In genomic region chr1:158037008-158037875, GRCh38 we compare ENCODE assay signal across 15 cellular contexts. TPM values are rescaled to one million over a fixed set of nuclear protein-coding genes. Genes with fewer than 3 reads are reported as not detected.
DNase-seq lines count a peak whose midpoint lies in the region; ATAC-seq and TF ChIP-seq lines count a peak whose summit lies in the region.
"Had no signal": no experiment of that assay in that cellular context is flagged by ENCODE, and none has a peak within 500 bp of the region (broad histone marks: within the 10 kb centered on the region; RNA-seq: fewer than 3 reads in every experiment).

No MANE protein-coding gene starts in this region.

- peak overlapping the region; percentile 27 for H3K9ac ChIP-seq in HUES6 (ENCODE audit: low read length)

- H3K4me1 ChIP-seq in HUES6 (ENCODE audit: control insufficient read depth, insufficient read depth, low read length) (peaks cover 37% of the 10 kb centered on the region), ascending aorta (peaks cover 6 to 25% of the 10 kb centered on the region in 2 donors), left lung (peaks cover 11 to 14% of the 10 kb centered on the region in 2 donors), tibial artery (peaks cover 0 to 70% (median 43%) of the 10 kb centered on the region in 4 donors)

- H3K27ac ChIP-seq in HUES6 (ENCODE audit: low read depth, low read length) (peak overlapping the region; percentile 21; the same call in 1 of the 2 replicates), ascending aorta (peak overlapping the region; percentile 26 to 45), left lung (no peak overlapping the region), tibial artery (peak overlapping the region; percentile 1 to 13)
- H3K27ac ChIP-seq: testis had no signal

- DNase-seq in ascending aorta (ENCODE audit: low spot score in 2 of 2) (no peak), left lung (peak in 1 of 2 donors; percentile 45), tibial artery (no peak), 8988T (no peak), NCI-H2029 (lab: John Stamatoyannopoulos, UW) (no peak)
- DNase-seq: amygdala, DMS79 treated with DMSO at 0.1 percent for 48 hours, NCI-H187 treated with DMSO at 0.1 percent for 48 hours, SHP77 treated with DMSO at 0.1 percent for 48 hours, small intestine, testis had no signal

- TF ChIP-seq CTCF in ascending aorta (IDR thresholded peaks at IDR 0.05) (no peak), left lung (IDR thresholded peaks at IDR 0.05) (no peak), tibial artery (IDR thresholded peaks at IDR 0.05) (no peak)

- no peaks in the 10 kb centered on the region for H3K27me3 ChIP-seq in HUES6 (ENCODE audit: control insufficient read depth, insufficient read depth, low read length)
- no peaks in the 10 kb centered on the region for H3K27me3 ChIP-seq in ascending aorta
- H3K27me3 ChIP-seq in left lung = no peaks in the 10 kb centered on the region
- H3K27me3 ChIP-seq in tibial artery = no peaks in the 10 kb centered on the region
- H3K27me3 ChIP-seq: MG63, testis had no signal

- H3K36me3 ChIP-seq in HUES6 (ENCODE audit: control insufficient read depth, insufficient read depth, low read length) = no peaks in the 10 kb centered on the region
- no peaks in the 10 kb centered on the region for H3K36me3 ChIP-seq in ascending aorta
- H3K36me3 ChIP-seq in left lung = no peaks in the 10 kb centered on the region
- peaks cover 0 to 7% (median 0%) of the 10 kb centered on the region in 3 donors for H3K36me3 ChIP-seq in tibial artery

- ATAC-seq in left lung (peak; percentile 18), GM18858 (IDR thresholded peaks at IDR 0.05; ENCODE audit: unreplicated experiment) (no peak)

- H3K9me3 ChIP-seq in HUES6 (ENCODE audit: control insufficient read depth, insufficient read depth, low read depth, low read length) = no peaks in the 10 kb centered on the region
- no peaks in the 10 kb centered on the region for H3K9me3 ChIP-seq in ascending aorta
- no peaks in the 10 kb centered on the region for H3K9me3 ChIP-seq in left lung
- H3K9me3 ChIP-seq in tibial artery = no peaks in the 10 kb centered on the region
- H3K9me3 ChIP-seq: MG63, testis had no signal

- intact Hi-C loops in ascending aorta (cut with DNase I) = loop anchor here (5.0 kb wide), 2 partner anchors 50 to 85 kb away; no protein-coding TSS in a partner anchor
- intact Hi-C loops in left lung (cut with DNase I) = no loop called here
- intact Hi-C loops in tibial artery (cut with DNase I; ENCODE audit: low total_unique reads) = loop anchor here (2.0 to 5.0 kb wide), 2 partner anchors 44 to 50 kb away; partner anchors contain the start of gene KIRREL1

- H3K4me3 ChIP-seq in HUES6 (ENCODE audit: low read depth, low read length) (no peak overlapping the region), ascending aorta (no peak overlapping the region), left lung (no peak overlapping the region), tibial artery (no peak overlapping the region)
- H3K4me3 ChIP-seq: MG63, testis had no signal

RNA-seq across cellular contexts. Expression of gene KIRREL1, which starts 43.8 kb away (rescaled TPM):
- total RNA-seq in ascending aorta (114 TPM), left lung (10 to 100 TPM; 54.2 to 56.7 TPM)
- total RNA-seq: T-helper 2 cell treated with Interferon-gamma antibody and Interleukin-4, amounts not matched to agents 100 ng/mL and 5 ng/mL, for 36 hours had no signal

Comparison
In these comparisons a context has a peak if more than half of its experiments do, and no peak if none do; other contexts are left out.
1. H3K27ac ChIP-seq: peak in HUES6 (single experiment), ascending aorta (2 of 2) and tibial artery (2 of 2); none in left lung (0 of 2).
2. intact Hi-C loops: an anchor here in ascending aorta (5.0 kb wide) and tibial artery (2.0 to 5.0 kb wide); none called in left lung.